Comparison of ENCODE assay signal across 18 cellular contexts in the genomic region with DNA sequence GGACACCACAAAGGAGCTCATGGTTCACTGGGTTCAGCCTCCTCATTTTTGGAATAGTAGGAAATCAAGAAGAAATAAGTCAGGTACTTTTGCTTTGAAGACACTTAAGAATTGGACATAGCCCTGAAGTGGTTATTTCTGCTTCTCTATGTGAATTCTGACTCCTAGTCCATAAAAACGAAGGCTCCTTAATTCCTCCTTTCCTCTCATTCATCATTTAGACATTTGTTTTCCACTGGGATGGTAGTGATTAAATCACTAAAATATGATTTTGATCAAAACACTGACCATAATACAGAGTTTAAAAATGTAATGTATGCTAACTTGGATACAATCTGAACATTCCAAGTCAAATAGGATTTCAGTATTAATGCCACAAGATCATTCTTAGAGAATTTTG. TPM values are rescaled to one million over a fixed set of nuclear protein-coding genes. Genes with fewer than 3 reads are reported as not detected.
A peak's percentile ranks its signal among the peaks of the same experiment; 100 is the strongest.
DNase-seq lines count a peak whose midpoint lies in the region; ATAC-seq, FAIRE-seq and TF ChIP-seq lines count a peak whose summit lies in the region.
"Had no signal": no experiment of that assay in that cellular context is flagged by ENCODE, and none has a peak within 500 bp of the region (broad histone marks: within the 10 kb centered on the region; RNA-seq: fewer than 3 reads in every experiment).

No MANE protein-coding gene starts in this region.

- peak overlapping the region; percentile 32; the same call in 1 of the 2 replicates for H3K18ac ChIP-seq in IMR-90 (ENCODE audit: low read depth, low read length)

- peak overlapping the region; percentile 55 for H2BK5ac ChIP-seq in IMR-90 (ENCODE audit: low read depth, low read length, poor library complexity, severe bottlenecking)

- ATAC-seq in IMR-90 (ENCODE audit: low read depth) (peak; percentile 7; the same call in 1 of the 2 replicates), HG03469 (IDR thresholded peaks at IDR 0.05; ENCODE audit: unreplicated experiment) (no peak)
- ATAC-seq: GM23338, Right ventricle myocardium inferior had no signal

- no peak for TF ChIP-seq CTCF in IMR-90 (conservative IDR thresholded peaks at IDR 0.05; ENCODE audit: low read depth, low read length)
- TF ChIP-seq CTCF in chondrocyte (IDR thresholded peaks at IDR 0.05) = no peak
- TF ChIP-seq CTCF in mesothelial cell of epicardium (IDR thresholded peaks at IDR 0.05; ENCODE audit: unreplicated experiment) = no peak
- TF ChIP-seq CTCF in type B pancreatic cell (conservative IDR thresholded peaks at IDR 0.05) = no peak

- H2BK15ac ChIP-seq in IMR-90 (ENCODE audit: low read depth, low read length) = no peak overlapping the region

- FAIRE-seq in urothelium cell line (lab: Jason Lieb, UNC) = no peak
- FAIRE-seq: colon had no signal

- CTCF ChIA-PET in IMR-90 (lab: Yijun Ruan, JAX) = interaction anchor here (0.9 kb wide), 1 partner anchor 43 kb away, joined by 3 read pairs; no protein-coding TSS in a partner anchor

- no peak for TF ChIP-seq POLR2A in IMR-90 (IDR thresholded peaks at IDR 0.05; ENCODE audit: low read depth, low read length)

- H2AFZ ChIP-seq in IMR-90 (replicated peaks; ENCODE audit: low read length, poor library complexity) = no peak overlapping the region
- H2AFZ ChIP-seq: GM23338 had no signal

- no peak for DNase-seq in IMR-90
- no peak for DNase-seq in chondrocyte (ENCODE audit: low spot score)
- no peak for DNase-seq in mesothelial cell of epicardium (ENCODE audit: low spot score in 2 of 2, unreplicated experiment in 2 of 2)
- no peak for DNase-seq in type B pancreatic cell (ENCODE audit: extremely low spot score, unreplicated experiment)
- DNase-seq in urothelium cell line (ENCODE audit: low spot score) = no peak
- DNase-seq in midbrain (lab: John Stamatoyannopoulos, UW) = no peak
- DNase-seq: activated CD4-positive, alpha-beta T cell treated with anti-CD3 and anti-CD28 coated beads, Interleukin-2, amount 50 U/mL, for 1 hour; activated T-cell treated with anti-CD3 and anti-CD28 coated beads, Interleukin-2, amount 50 U/mL, for 48 hours; adrenal gland; hippocampal formation; left cardiac atrium; NCI-H82; tibial artery had no signal

- no peak overlapping the region for H3K4ac ChIP-seq in IMR-90 (ENCODE audit: low read depth, low read length)

- H3K27ac ChIP-seq in IMR-90 (ENCODE audit: insufficient read depth, low read length) = peak overlapping the region; percentile 51; the same call in 1 of the 2 replicates
- H3K27ac ChIP-seq: adrenal gland; BLaER1 treated with 17β-estradiol and CSF1 and Interleukin-3, amounts not matched to agents 10 nM and 100 nM had no signal

- H2AK9ac ChIP-seq in IMR-90 (replicated peaks; ENCODE audit: low read depth, low read length, poor library complexity) = no peak overlapping the region

- peaks cover 13% of the 10 kb centered on the region for H3K27me3 ChIP-seq in IMR-90 (ENCODE audit: control insufficient read depth, insufficient read depth, low read length)
- H3K27me3 ChIP-seq: adrenal gland; BLaER1 treated with 17β-estradiol and CSF1 and Interleukin-3, amounts not matched to agents 10 nM and 100 nM; tibial artery had no signal

- intact Hi-C loops in IMR-90 (cut with micrococcal nuclease) = loop anchor here (2.0 kb wide), 1 partner anchor 72 kb away; a partner anchor contains a TSS

- no TSS peak for BruUV-seq in IMR-90 (replicated peaks; lab: Mats Ljungman, UMichigan)

- POLR2A ChIA-PET in IMR-90 (lab: Charles Lee; ENCODE audit: unreplicated experiment) = no interaction called here

- dilution Hi-C loops in IMR-90 (cut with HindIII; ENCODE audit: low sequenced_read_pairs, unreplicated experiment) = no loop called here

- H2BK20ac ChIP-seq in IMR-90 (ENCODE audit: low read depth, low read length) = no peak overlapping the region

- peaks cover 6% of the 10 kb centered on the region for H3K4me1 ChIP-seq in IMR-90 (ENCODE audit: control insufficient read depth, insufficient read depth, low read length)
- H3K4me1 ChIP-seq: adrenal gland; BLaER1 treated with 17β-estradiol and CSF1 and Interleukin-3, amounts not matched to agents 10 nM and 100 nM had no signal

- H3K9ac ChIP-seq in IMR-90 (ENCODE audit: low read depth, low read length) = no peak overlapping the region
- H3K9ac ChIP-seq: BLaER1 treated with 17β-estradiol and CSF1 and Interleukin-3, amounts not matched to agents 10 nM and 100 nM had no signal

- H2BK120ac ChIP-seq in IMR-90 (ENCODE audit: low read depth, low read length) = no peak overlapping the region

- no peak overlapping the region for H3K14ac ChIP-seq in IMR-90 (replicated peaks; ENCODE audit: low read depth, low read length)

- peaks cover 10% of the 10 kb centered on the region for H3K36me3 Mint-ChIP-seq in chondrocyte (ENCODE audit: low read depth)
- peaks cover 2% of the 10 kb centered on the region for H3K36me3 Mint-ChIP-seq in mesothelial cell of epicardium
- H3K36me3 Mint-ChIP-seq in type B pancreatic cell = peaks cover 5% of the 10 kb centered on the region

- no peak overlapping the region for H4K5ac ChIP-seq in IMR-90 (ENCODE audit: low read depth, low read length)

- no peaks in the 10 kb centered on the region for H3K9me3 ChIP-seq in IMR-90 (ENCODE audit: control insufficient read depth, insufficient read depth, low read length)
- H3K9me3 ChIP-seq: adrenal gland, tibial artery had no signal

- in situ Hi-C loops in IMR-90 (cut with MboI; ENCODE audit: low sequenced_read_pairs) = no loop called here

- no peak for TF ChIP-seq RAD21 in IMR-90 (IDR thresholded peaks at IDR 0.05; ENCODE audit: low read length)

- H3K4me3 ChIP-seq in IMR-90 (ENCODE audit: insufficient read depth, low read depth, low read length) = no peak overlapping the region; the same call in 1 of the 2 replicates
- H3K4me3 ChIP-seq: adrenal gland; BLaER1 treated with 17β-estradiol and CSF1 and Interleukin-3, amounts not matched to agents 10 nM and 100 nM; GM23338; tibial artery had no signal

- H3K56ac ChIP-seq in IMR-90 (ENCODE audit: extremely low read depth, insufficient read depth, low read length) = 0 out of 2 replicates have a peak overlapping the region, but pooled peaks have one; percentile 11

- H4K8ac ChIP-seq in IMR-90 (ENCODE audit: low read depth in 2 of 2, low read length in 2 of 2) = no peak overlapping the region

- peak overlapping the region; percentile 81 for H3K27ac Mint-ChIP-seq in chondrocyte (ENCODE audit: unreplicated experiment)
- peak overlapping the region; percentile 85 for H3K27ac Mint-ChIP-seq in mesothelial cell of epicardium
- H3K27ac Mint-ChIP-seq in type B pancreatic cell = peak overlapping the region; percentile 97
- H3K27ac Mint-ChIP-seq: GM23338 had no signal

- no peaks in the 10 kb centered on the region for H3K79me1 ChIP-seq in IMR-90 (ENCODE audit: low read depth in 1 of 2, low read length in 2 of 2)

- no peak overlapping the region for H2AK5ac ChIP-seq in IMR-90 (ENCODE audit: low read depth, low read length)

- H3K9me3 Mint-ChIP-seq in chondrocyte (ENCODE audit: low read depth) = peaks cover 3% of the 10 kb centered on the region
- H3K9me3 Mint-ChIP-seq in mesothelial cell of epicardium = no peaks in the 10 kb centered on the region
- no peaks in the 10 kb centered on the region for H3K9me3 Mint-ChIP-seq in type B pancreatic cell

- peaks cover 36% of the 10 kb centered on the region for H3K4me1 Mint-ChIP-seq in chondrocyte (ENCODE audit: low read depth)
- peaks cover 67% of the 10 kb centered on the region for H3K4me1 Mint-ChIP-seq in mesothelial cell of epicardium
- H3K4me1 Mint-ChIP-seq in type B pancreatic cell (ENCODE audit: unreplicated experiment) = peaks cover 33% of the 10 kb centered on the region
- H3K4me1 Mint-ChIP-seq: GM23338 had no signal

- no CpG with 5 or more reads among the region's 1 CpG for WGBS in IMR-90 (ENCODE audit: extremely low coverage in 2 of 2, insufficient read length in 1 of 2), 2 experiments

- H3K4me3 Mint-ChIP-seq in chondrocyte (ENCODE audit: unreplicated experiment) (peak overlapping the region; percentile 0), mesothelial cell of epicardium (no peak overlapping the region), type B pancreatic cell (peak overlapping the region; percentile 74)
- H3K4me3 Mint-ChIP-seq: GM23338 had no signal

- H3K27me3 Mint-ChIP-seq in chondrocyte (ENCODE audit: low read depth) = no peaks in the 10 kb centered on the region
- H3K27me3 Mint-ChIP-seq in mesothelial cell of epicardium (ENCODE audit: low read depth) = no peaks in the 10 kb centered on the region
- H3K27me3 Mint-ChIP-seq in type B pancreatic cell = no peaks in the 10 kb centered on the region

- H3K9me1 ChIP-seq in IMR-90 (ENCODE audit: insufficient read depth, low read length) = peaks cover 3% of the 10 kb centered on the region; the same call in 1 of the 2 replicates

- no peak overlapping the region for H3K23ac ChIP-seq in IMR-90 (ENCODE audit: low read depth, low read length)

- H3K36me3 ChIP-seq in IMR-90 (ENCODE audit: control insufficient read depth, insufficient read depth, low read length) = no peaks in the 10 kb centered on the region
- H3K36me3 ChIP-seq: adrenal gland; BLaER1 treated with 17β-estradiol and CSF1 and Interleukin-3, amounts not matched to agents 10 nM and 100 nM; tibial artery had no signal

- H4K91ac ChIP-seq in IMR-90 (ENCODE audit: insufficient read depth, low read depth, low read length) = no peak overlapping the region

- H4K20me1 ChIP-seq in IMR-90 (ENCODE audit: insufficient read depth, low read length) = peaks cover 13% of the 10 kb centered on the region; the same call in 1 of the 2 replicates
- H4K20me1 ChIP-seq: BLaER1 treated with 17β-estradiol and CSF1 and Interleukin-3, amounts not matched to agents 10 nM and 100 nM had no signal

- H3K4me2 ChIP-seq in IMR-90 (ENCODE audit: low read depth, low read length) = peak overlapping the region; percentile 61
- H3K4me2 ChIP-seq: BLaER1 treated with 17β-estradiol and CSF1 and Interleukin-3, amounts not matched to agents 10 nM and 100 nM; GM23338 had no signal

TF ChIP-seq in IMR-90, 13 proteins besides CTCF, POLR2A, EP300 and RAD21 (continues in another document):
- TF ChIP-seq, protein P1, sequence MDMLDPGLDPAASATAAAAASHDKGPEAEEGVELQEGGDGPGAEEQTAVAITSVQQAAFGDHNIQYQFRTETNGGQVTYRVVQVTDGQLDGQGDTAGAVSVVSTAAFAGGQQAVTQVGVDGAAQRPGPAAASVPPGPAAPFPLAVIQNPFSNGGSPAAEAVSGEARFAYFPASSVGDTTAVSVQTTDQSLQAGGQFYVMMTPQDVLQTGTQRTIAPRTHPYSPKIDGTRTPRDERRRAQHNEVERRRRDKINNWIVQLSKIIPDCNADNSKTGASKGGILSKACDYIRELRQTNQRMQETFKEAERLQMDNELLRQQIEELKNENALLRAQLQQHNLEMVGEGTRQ (IDR thresholded peaks at IDR 0.05; ENCODE audit: low read depth, low read length) = no peak
- TF ChIP-seq MAZ (IDR thresholded peaks at IDR 0.05; ENCODE audit: borderline replicate concordance, low read depth, low read length) (no peak), FOS (IDR thresholded peaks at IDR 0.05; ENCODE audit: low read depth, low read length) (no peak)

RNA-seq across cellular contexts. Expression of a gene that starts 34.7 kb away (rescaled TPM):
- total RNA-seq in IMR-90 (2012; rRNA removed) (11.1 and 13.6 TPM in 2 replicates), chondrocyte (14.0 to 16.9 TPM (median 16.4 TPM) in 3 replicates), mesothelial cell of epicardium (6.6 to 7.7 TPM (median 7.0 TPM) in 3 replicates), type B pancreatic cell (ENCODE audit: low replicate concordance) (4.2 and 7.8 TPM in 2 replicates)
- polyA plus RNA-seq in IMR-90 (2012; rRNA removed) = 5.5 and 6.1 TPM in 2 replicates
- 1.6 and 2.6 TPM in 2 replicates for polyA plus RNA-seq in IMR-90 (2012; cell fraction: cytosol; rRNA removed)
- polyA plus RNA-seq in IMR-90 (2012; cell fraction: nucleus; rRNA removed; ENCODE audit: low replicate concordance) = 1.3 and 5.1 TPM in 2 replicates
